13 cellular contexts compared by ENCODE assay signal in genomic region chr2:162710282-162710891, GRCh38.
A peak's percentile ranks its signal among the peaks of the same experiment; 100 is the strongest.
DNase-seq lines count a peak whose midpoint lies in the region; ATAC-seq and TF ChIP-seq lines count a peak whose summit lies in the region.
"Had no signal": no experiment of that assay in that cellular context is flagged by ENCODE, and none has a peak within 500 bp of the region (broad histone marks: within the 10 kb centered on the region; RNA-seq: fewer than 3 reads in every experiment).

No MANE protein-coding gene starts in this region.

- H2AK5ac ChIP-seq in mesenchymal stem cell (ENCODE audit: low read length, severe bottlenecking): no peak overlapping the region

- H3K14ac ChIP-seq in mesenchymal stem cell (ENCODE audit: low read length in 2 of 2): no peak overlapping the region

- no TSS peak for BruUV-seq in Panc1 (replicated peaks; lab: Mats Ljungman, UMichigan)

- no peak overlapping the region for H2BK15ac ChIP-seq in mesenchymal stem cell (ENCODE audit: low read depth, poor library complexity, severe bottlenecking)

- H3K79me1 ChIP-seq in mesenchymal stem cell (replicated peaks; ENCODE audit: low read length, poor library complexity, severe bottlenecking): no peaks in the 10 kb centered on the region

- intact Hi-C loops in Panc1 (cut with micrococcal nuclease; ENCODE audit: unreplicated experiment): no loop called here

- DNase-seq in DMS153 treated with DMSO at 0.1 percent for 48 hours (lab: John Stamatoyannopoulos, UW; ENCODE audit: unreplicated experiment): peak; percentile 64
- DNase-seq in NCI-H1105 treated with DMSO at 0.1 percent for 48 hours (lab: John Stamatoyannopoulos, UW): peak; percentile 61
- DNase-seq in Panc1 (ENCODE audit: low read depth, low spot score): no peak
- peak; percentile 24 for DNase-seq in mesenchymal stem cell
- DNase-seq in RKO (ENCODE audit: low spot score): no peak
- DNase-seq: effector memory CD8-positive, alpha-beta T cell; GF-D8; head of caudate nucleus; tibial artery had no signal

- H3K9ac ChIP-seq in mesenchymal stem cell (ENCODE audit: low read length): no peak overlapping the region

- H3K36me3 ChIP-seq in Panc1 (ENCODE audit: control insufficient read depth, insufficient read depth, low read length) (no peaks in the 10 kb centered on the region), mesenchymal stem cell (ENCODE audit: control insufficient read depth in 1 of 2, insufficient read depth in 2 of 2, low read depth in 1 of 2, low read length in 2 of 2) (no peaks in the 10 kb centered on the region)
- H3K36me3 ChIP-seq: tibial artery had no signal

- H3K4me3 ChIP-seq in Panc1 (ENCODE audit: low read depth in 2 of 2, low read length in 2 of 2) (no peak overlapping the region), mesenchymal stem cell (ENCODE audit: insufficient read depth in 1 of 2, low read depth in 1 of 2, low read length in 2 of 2) (no peak overlapping the region)
- H3K4me3 ChIP-seq: tibial artery had no signal

- H3K27me3 ChIP-seq in Panc1 (ENCODE audit: control insufficient read depth, insufficient read depth, low read length): no peaks in the 10 kb centered on the region
- no peaks in the 10 kb centered on the region for H3K27me3 ChIP-seq in mesenchymal stem cell (ENCODE audit: control insufficient read depth in 1 of 2, insufficient read depth in 1 of 2, low read length in 2 of 2)
- H3K27me3 ChIP-seq: tibial artery had no signal

- H2AFZ ChIP-seq in mesenchymal stem cell (ENCODE audit: low read depth, low read length): no peak overlapping the region

- no peak overlapping the region for H2BK5ac ChIP-seq in mesenchymal stem cell (ENCODE audit: low read depth, low read length, poor library complexity, severe bottlenecking)

- H3K4me2 ChIP-seq in mesenchymal stem cell (ENCODE audit: low read length, poor library complexity, severe bottlenecking): no peak overlapping the region

- H4K8ac ChIP-seq in mesenchymal stem cell (ENCODE audit: low read length): no peak overlapping the region

- CTCF ChIA-PET in Panc1 (lab: Charles Lee): no interaction called here

- no peak for TF ChIP-seq CTCF in Panc1 (IDR thresholded peaks at IDR 0.05)

- no peak overlapping the region for H3K23ac ChIP-seq in mesenchymal stem cell (ENCODE audit: low read length in 2 of 2)

- H3K18ac ChIP-seq in mesenchymal stem cell (ENCODE audit: low read depth in 1 of 2, low read length in 2 of 2): no peak overlapping the region

- no peak overlapping the region for H2BK12ac ChIP-seq in mesenchymal stem cell (ENCODE audit: low read length in 2 of 2)

- WGBS in mesenchymal stem cell: 50% methylated on average over 3 of the region's 3 CpGs

- H4K91ac ChIP-seq in mesenchymal stem cell (ENCODE audit: low read length): no peak overlapping the region

- H3K4me1 ChIP-seq in Panc1 (ENCODE audit: control insufficient read depth, insufficient read depth, low read length): 0 out of 2 replicates have a peak, but pooled peaks cover 2% of the 10 kb centered on the region
- no peaks in the 10 kb centered on the region for H3K4me1 ChIP-seq in mesenchymal stem cell (ENCODE audit: control insufficient read depth, insufficient read depth, low read depth, low read length)

- ATAC-seq in Panc1: peak; percentile 53; the same call in 1 of the 2 replicates
- no peak for ATAC-seq in HG03442 (IDR thresholded peaks at IDR 0.05; ENCODE audit: unreplicated experiment)
- no peak for ATAC-seq in GM19455 (IDR thresholded peaks at IDR 0.05; ENCODE audit: unreplicated experiment)
- no peak for ATAC-seq in HG02610 (IDR thresholded peaks at IDR 0.05; ENCODE audit: unreplicated experiment)
- ATAC-seq: effector memory CD8-positive, alpha-beta T cell; HCT116 had no signal

- H3K4ac ChIP-seq in mesenchymal stem cell (ENCODE audit: low read depth in 1 of 2, low read length in 2 of 2): no peak overlapping the region

- in situ Hi-C loops in Panc1 (cut with HindIII; ENCODE audit: low pct_unique_long_range_greater_than_20kb, low sequenced_read_pairs): no loop called here

- no peak overlapping the region for H2BK120ac ChIP-seq in mesenchymal stem cell (ENCODE audit: low read depth, low read length)

- no peaks in the 10 kb centered on the region for H3K9me3 ChIP-seq in Panc1 (ENCODE audit: control insufficient read depth, insufficient read depth, low read depth, low read length)
- no peaks in the 10 kb centered on the region for H3K9me3 ChIP-seq in mesenchymal stem cell (ENCODE audit: control insufficient read depth, low read length)
- H3K9me3 ChIP-seq: tibial artery had no signal

- POLR2A ChIA-PET in Panc1 (lab: Charles Lee): no interaction called here

- H3K27ac ChIP-seq in Panc1 (ENCODE audit: low read length) (no peak overlapping the region), mesenchymal stem cell (ENCODE audit: low read length, poor library complexity, severe bottlenecking) (no peak overlapping the region)
- H3K27ac ChIP-seq: tibial artery had no signal

Comparison
In these comparisons a context has a peak if more than half of its experiments do, and no peak if none do; other contexts are left out.
1. DNase-seq: peak in DMS153 treated with DMSO at 0.1 percent for 48 hours (single experiment), NCI-H1105 treated with DMSO at 0.1 percent for 48 hours (single experiment) and mesenchymal stem cell (single experiment); none in Panc1 (single experiment) and RKO (single experiment).